Comparison of ENCODE assay signal across 8 cellular contexts in the genomic region with DNA sequence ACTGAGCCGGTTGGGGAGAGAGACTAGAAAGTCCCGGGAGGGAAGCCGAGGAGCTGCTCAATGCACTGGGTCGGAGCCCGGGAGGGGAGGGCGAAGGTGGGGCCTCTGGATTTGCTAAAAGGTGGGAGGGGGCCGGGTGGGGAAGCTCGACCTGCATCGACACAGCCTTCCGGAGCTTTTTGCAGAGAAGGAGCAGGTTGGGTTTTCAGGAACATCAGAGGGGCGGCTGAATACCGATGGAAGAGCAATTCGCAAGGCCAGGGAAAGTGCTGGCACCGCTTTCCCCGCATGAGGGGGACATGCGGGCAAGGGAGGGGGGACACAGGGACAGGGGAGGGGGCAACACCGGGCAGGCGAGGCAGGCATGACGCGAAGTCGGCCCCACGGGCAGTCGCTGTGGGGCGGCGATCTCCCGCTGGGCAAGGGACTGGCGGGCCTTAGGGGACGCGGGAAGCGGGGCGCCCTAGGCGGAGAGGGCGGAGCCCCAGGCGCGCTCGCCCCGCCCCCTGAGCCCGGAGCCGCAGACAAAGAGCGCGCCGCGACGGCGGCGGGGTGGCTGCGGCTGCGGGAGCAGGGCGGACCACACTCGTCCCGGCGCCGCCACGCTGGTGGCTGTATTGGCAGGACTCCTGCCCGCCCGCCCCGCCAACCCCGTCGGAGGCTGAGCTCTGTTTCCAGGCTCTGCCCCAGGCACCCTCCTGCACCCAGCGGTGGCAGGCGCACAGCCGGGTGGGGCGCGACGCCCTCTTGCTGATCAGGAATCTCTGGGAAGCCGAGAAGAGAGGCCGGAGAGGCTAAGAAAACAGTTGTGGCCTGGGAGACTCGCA. TPM values are rescaled to one million over a fixed set of nuclear protein-coding genes. Genes with fewer than 3 reads are reported as not detected.
DNase-seq lines count a peak whose midpoint lies in the region; ATAC-seq and TF ChIP-seq lines count a peak whose summit lies in the region.

No MANE protein-coding gene starts in this region.

- no peaks in the 10 kb centered on the region for H3K36me3 Mint-ChIP-seq in immature natural killer cell

- DNase-seq in NCI-H82 (lab: John Stamatoyannopoulos, UW): peak; percentile 71
- no peak for DNase-seq in NCI-H82 treated with DMSO at 0.1 percent for 48 hours (lab: John Stamatoyannopoulos, UW; ENCODE audit: unreplicated experiment)
- peak; percentile 45 for DNase-seq in astrocyte of the hippocampus (ENCODE audit: low read depth, low spot score)
- DNase-seq in immature natural killer cell: peak; percentile 79 to 81 (median 81)
- DNase-seq in stimulated activated CD4-positive, alpha-beta T cell treated with anti-CD3 and anti-CD28 coated beads, Interleukin-4, amount 100 ng/mL, for 1 hour: peak; percentile 58

- H3K27ac Mint-ChIP-seq in immature natural killer cell: peak overlapping the region; percentile 69 to 89 (median 84)

- ATAC-seq in SK-N-SH treated with all-trans-retinoic acid at 6 μM for 48 hours (peak; percentile 85), HG02763 (IDR thresholded peaks at IDR 0.05; ENCODE audit: unreplicated experiment) (no peak), GM21529 (IDR thresholded peaks at IDR 0.05; ENCODE audit: unreplicated experiment) (no peak)

- H3K9me3 Mint-ChIP-seq in immature natural killer cell: no peaks in the 10 kb centered on the region

- H3K27me3 Mint-ChIP-seq in immature natural killer cell (ENCODE audit: low read depth in 3 of 3): peaks cover 20 to 28% (median 26%) of the 10 kb centered on the region in 3 donors

- H3K4me1 Mint-ChIP-seq in immature natural killer cell: peaks cover 67 to 74% of the 10 kb centered on the region in 2 donors

- peak overlapping the region; percentile 64 to 78 (median 70) for H3K4me3 Mint-ChIP-seq in immature natural killer cell

TF ChIP-seq in SK-N-SH treated with all-trans-retinoic acid at 6 μM for 48 hours, 23 proteins besides CTCF, POLR2A, EP300 and RAD21:
- no peak for TF ChIP-seq ZFP3 (CRISPR knock-in tag; IDR thresholded peaks at IDR 0.05)
- no peak for TF ChIP-seq ARNTL (CRISPR knock-in tag; IDR thresholded peaks at IDR 0.05; ENCODE audit: borderline replicate concordance, low read depth)
- TF ChIP-seq TOX (CRISPR knock-in tag; IDR thresholded peaks at IDR 0.05; ENCODE audit: borderline replicate concordance): no peak
- TF ChIP-seq ZNF8 (CRISPR knock-in tag; IDR thresholded peaks at IDR 0.05): no peak
- no peak for TF ChIP-seq CSDC2 (CRISPR knock-in tag; IDR thresholded peaks at IDR 0.05)
- TF ChIP-seq, protein P1, sequence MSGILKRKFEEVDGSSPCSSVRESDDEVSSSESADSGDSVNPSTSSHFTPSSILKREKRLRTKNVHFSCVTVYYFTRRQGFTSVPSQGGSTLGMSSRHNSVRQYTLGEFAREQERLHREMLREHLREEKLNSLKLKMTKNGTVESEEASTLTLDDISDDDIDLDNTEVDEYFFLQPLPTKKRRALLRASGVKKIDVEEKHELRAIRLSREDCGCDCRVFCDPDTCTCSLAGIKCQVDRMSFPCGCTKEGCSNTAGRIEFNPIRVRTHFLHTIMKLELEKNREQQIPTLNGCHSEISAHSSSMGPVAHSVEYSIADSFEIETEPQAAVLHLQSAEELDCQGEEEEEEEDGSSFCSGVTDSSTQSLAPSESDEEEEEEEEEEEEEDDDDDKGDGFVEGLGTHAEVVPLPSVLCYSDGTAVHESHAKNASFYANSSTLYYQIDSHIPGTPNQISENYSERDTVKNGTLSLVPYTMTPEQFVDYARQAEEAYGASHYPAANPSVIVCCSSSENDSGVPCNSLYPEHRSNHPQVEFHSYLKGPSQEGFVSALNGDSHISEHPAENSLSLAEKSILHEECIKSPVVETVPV (CRISPR knock-in tag; IDR thresholded peaks at IDR 0.05): no peak
- TF ChIP-seq GLIS3 (CRISPR knock-in tag; IDR thresholded peaks at IDR 0.05): no peak
- TF ChIP-seq, protein P2, sequence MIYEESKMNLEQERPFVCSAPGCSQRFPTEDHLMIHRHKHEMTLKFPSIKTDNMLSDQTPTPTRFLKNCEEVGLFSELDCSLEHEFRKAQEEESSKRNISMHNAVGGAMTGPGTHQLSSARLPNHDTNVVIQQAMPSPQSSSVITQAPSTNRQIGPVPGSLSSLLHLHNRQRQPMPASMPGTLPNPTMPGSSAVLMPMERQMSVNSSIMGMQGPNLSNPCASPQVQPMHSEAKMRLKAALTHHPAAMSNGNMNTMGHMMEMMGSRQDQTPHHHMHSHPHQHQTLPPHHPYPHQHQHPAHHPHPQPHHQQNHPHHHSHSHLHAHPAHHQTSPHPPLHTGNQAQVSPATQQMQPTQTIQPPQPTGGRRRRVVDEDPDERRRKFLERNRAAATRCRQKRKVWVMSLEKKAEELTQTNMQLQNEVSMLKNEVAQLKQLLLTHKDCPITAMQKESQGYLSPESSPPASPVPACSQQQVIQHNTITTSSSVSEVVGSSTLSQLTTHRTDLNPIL (CRISPR knock-in tag; IDR thresholded peaks at IDR 0.05; ENCODE audit: low read depth): no peak

RNA-seq across cellular contexts. Expression of a gene that starts 11.6 kb away (rescaled TPM):
- 10 to 100 TPM in 1 of 3 donors, 1 to 10 TPM in 1, under 1 TPM in 1; 0.93 to 11.4 (median 6.1) TPM for polyA plus RNA-seq in immature natural killer cell

RNA-seq across cellular contexts. Expression of a gene that starts 24.3 kb away (rescaled TPM):
- polyA plus RNA-seq in immature natural killer cell: 100 to 1,000 TPM; 535 to 803 (median 726) TPM

RNA-seq across cellular contexts. Expression of a gene that starts 24.6 kb away (rescaled TPM):
- polyA plus RNA-seq in immature natural killer cell: 100 to 1,000 TPM in 2 of 3 donors, 10 to 100 TPM in 1; 95.6 to 131 (median 118) TPM

RNA-seq across cellular contexts. Expression of a gene that starts 37.9 kb away (rescaled TPM):
- polyA plus RNA-seq in immature natural killer cell: not detected

RNA-seq across cellular contexts. Expression of a gene that starts 54.7 kb away (rescaled TPM):
- not detected for polyA plus RNA-seq in immature natural killer cell
